23 cellular contexts compared by ENCODE assay signal in the genomic region with DNA sequence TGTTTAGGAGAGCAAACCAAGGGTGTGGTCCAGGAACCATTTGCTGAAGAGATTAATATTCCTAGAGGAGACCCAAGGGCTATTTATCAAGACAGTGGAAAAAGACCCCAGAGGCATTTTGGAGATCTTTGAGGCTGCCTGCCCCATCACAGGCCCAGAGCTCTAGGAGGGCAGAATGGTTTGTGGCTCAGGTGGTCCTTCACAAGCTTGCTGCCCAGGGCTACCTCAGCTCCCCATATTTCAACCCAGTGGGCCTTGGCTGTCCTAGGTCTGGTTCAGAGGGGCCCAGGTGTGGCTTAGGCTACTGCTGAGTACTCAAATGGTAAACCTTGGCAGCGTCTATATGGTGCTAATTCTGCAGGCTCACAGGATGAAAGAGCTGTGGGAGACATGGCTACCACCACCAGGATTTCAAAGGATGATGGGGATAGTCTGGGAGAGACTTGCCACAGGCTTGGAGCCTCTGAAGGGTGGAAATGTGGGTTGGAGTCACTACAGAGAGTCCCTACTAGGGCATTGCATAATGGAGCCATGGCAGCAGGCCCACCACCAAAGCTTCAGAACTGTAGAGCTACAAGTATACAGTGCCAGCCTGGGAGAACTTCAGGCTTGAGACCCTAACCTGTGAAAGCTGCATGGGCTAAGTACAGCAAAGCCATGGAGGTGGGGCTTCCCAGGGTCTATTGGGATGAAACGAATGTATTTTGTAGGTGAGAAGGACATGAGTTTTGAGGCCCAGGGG. TPM values are rescaled to one million over a fixed set of nuclear protein-coding genes. Genes with fewer than 3 reads are reported as not detected.
DNase-seq lines count a peak whose midpoint lies in the region; ATAC-seq and TF ChIP-seq lines count a peak whose summit lies in the region.
"Had no signal": no experiment of that assay in that cellular context is flagged by ENCODE, and none has a peak within 500 bp of the region (broad histone marks: within the 10 kb centered on the region; RNA-seq: fewer than 3 reads in every experiment).

No MANE protein-coding gene starts in this region.

- H3K4me3 Mint-ChIP-seq in chondrocyte (ENCODE audit: unreplicated experiment) = no peak overlapping the region

- peaks cover 25% of the 10 kb centered on the region for H3K4me1 Mint-ChIP-seq in chondrocyte (ENCODE audit: low read depth)

- H3K36me3 ChIP-seq in DND-41 (ENCODE audit: insufficient read depth, low read length) = peaks cover 90% of the 10 kb centered on the region
- H3K36me3 ChIP-seq in HEK293 (ENCODE audit: control insufficient read depth in 2 of 2, insufficient read depth in 1 of 2, low read length in 2 of 2) = peaks cover 4 to 24% of the 10 kb centered on the region in 2 experiments
- H3K36me3 ChIP-seq in mucosa of descending colon (ENCODE audit: low read depth) = no peaks in the 10 kb centered on the region

- H3K27me3 Mint-ChIP-seq in chondrocyte (ENCODE audit: low read depth) = no peaks in the 10 kb centered on the region
- H3K27me3 Mint-ChIP-seq: CD4-positive, CD25-positive, alpha-beta regulatory T cell; IgD-negative memory B cell had no signal

- peaks cover 38% of the 10 kb centered on the region for H4K20me1 ChIP-seq in DND-41 (ENCODE audit: insufficient read depth, low read length)

- peaks cover 100% of the 10 kb centered on the region for H3K79me2 ChIP-seq in DND-41 (ENCODE audit: insufficient read depth, low read length)

- no peak for DNase-seq in DND-41
- DNase-seq in chondrocyte (ENCODE audit: low spot score) = peak; percentile 14
- no peak for DNase-seq in mucosa of descending colon
- DNase-seq in coronary artery (ENCODE audit: low spot score) = no peak
- no peak for DNase-seq in dermis blood vessel endothelial cell
- DNase-seq: BE2C; CD4-positive, CD25-positive, alpha-beta regulatory T cell; COR-L47; GF-D8; GM23248; Kasumi-1; MM.1S; NCI-H1092; NCI-H1436 treated with DMSO at 0.1 percent for 48 hours; NCI-H2029; NCI-H345; NCI-H526; PC-9 had no signal

- peaks cover 5% of the 10 kb centered on the region for H3K9me3 Mint-ChIP-seq in chondrocyte (ENCODE audit: low read depth)

- H3K4me3 ChIP-seq in DND-41 (ENCODE audit: low read depth in 1 of 2, low read length in 2 of 2) (no peak overlapping the region), HEK293 (ENCODE audit: low read depth, low read length) (no peak overlapping the region), mucosa of descending colon (no peak overlapping the region), coronary artery (no peak overlapping the region)
- H3K4me3 ChIP-seq: GM23248, HAP-1, PC-9 had no signal

- ATAC-seq in DND-41 (ENCODE audit: insufficient read depth, low read depth) (peak; percentile 51), mucosa of descending colon (peak; percentile 13), HG03097 (IDR thresholded peaks at IDR 0.05; ENCODE audit: low FRiP score, unreplicated experiment) (no peak)

- H3K36me3 Mint-ChIP-seq in chondrocyte (ENCODE audit: low read depth) = peaks cover 8% of the 10 kb centered on the region

- H3K4me1 ChIP-seq in DND-41 (ENCODE audit: insufficient read depth, low read length) (0 out of 2 replicates have a peak, but pooled peaks cover 7% of the 10 kb centered on the region), HEK293 (ENCODE audit: control insufficient read depth, insufficient read depth, low read length) (peaks cover 3% of the 10 kb centered on the region; the same call in 1 of the 2 replicates), mucosa of descending colon (ENCODE audit: low read depth) (no peaks in the 10 kb centered on the region)
- H3K4me1 ChIP-seq: HAP-1 had no signal

- no peaks in the 10 kb centered on the region for H3K27me3 ChIP-seq in DND-41 (ENCODE audit: insufficient read depth, low read length, poor library complexity)
- H3K27me3 ChIP-seq: BE2C had no signal

- no peak overlapping the region for H3K4me2 ChIP-seq in DND-41 (ENCODE audit: insufficient read depth, low read length)
- H3K4me2 ChIP-seq: PC-9 had no signal

- no peak overlapping the region for H2AFZ ChIP-seq in DND-41 (ENCODE audit: low read depth, low read length)
- H2AFZ ChIP-seq: GM23248, PC-9 had no signal

- POLR2A ChIA-PET in HEK293 (lab: Yijun Ruan, JAX) = no interaction called here

- no peaks in the 10 kb centered on the region for H3K9me3 ChIP-seq in DND-41 (ENCODE audit: insufficient read depth, low read length, severe bottlenecking)
- H3K9me3 ChIP-seq in HEK293 (ENCODE audit: control insufficient read depth, insufficient read depth, low read depth, low read length) = no peaks in the 10 kb centered on the region
- H3K9me3 ChIP-seq in mucosa of descending colon = peaks cover 4% of the 10 kb centered on the region
- H3K9me3 ChIP-seq: BE2C, HAP-1 had no signal

- no peak overlapping the region for H3K27ac Mint-ChIP-seq in chondrocyte (ENCODE audit: unreplicated experiment)
- H3K27ac Mint-ChIP-seq: IgD-negative memory B cell had no signal

- H3K27ac ChIP-seq in DND-41 (ENCODE audit: low read length) (no peak overlapping the region), HEK293 (ENCODE audit: extremely low read depth, low read depth, low read length) (no peak overlapping the region), coronary artery (no peak overlapping the region)
- H3K27ac ChIP-seq: GM23248, PC-9 had no signal

- intact Hi-C loops in mucosa of descending colon (cut with DNase I, micrococcal nuclease) = no loop called here

- CTCF ChIA-PET in HEK293 (lab: Yijun Ruan, JAX) = no interaction called here

- TF ChIP-seq CTCF in DND-41 (IDR thresholded peaks at IDR 0.05; ENCODE audit: borderline replicate concordance, extremely low read depth, low read length, poor library complexity, severe bottlenecking) (no peak), HEK293 (tag by site-specific recombination; IDR thresholded peaks at IDR 0.05) (no peak), chondrocyte (IDR thresholded peaks at IDR 0.05) (no peak), mucosa of descending colon (IDR thresholded peaks at IDR 0.05) (no peak), coronary artery (IDR thresholded peaks at IDR 0.05) (no peak)

- H3K9ac ChIP-seq in DND-41 (ENCODE audit: low read depth, low read length) = no peak overlapping the region
- H3K9ac ChIP-seq: GM23248 had no signal

TF ChIP-seq in HEK293, 187 proteins besides CTCF, POLR2A, EP300 and RAD21:
- TF ChIP-seq ZNF140 (tag by site-specific recombination; IDR thresholded peaks at IDR 0.05) (no peak), ZNF585B (tag by site-specific recombination; IDR thresholded peaks at IDR 0.05) (peak; percentile 96), ZNF660 (tag by site-specific recombination; IDR thresholded peaks at IDR 0.05) (no peak)
TF ChIP-seq in HEK293: peak in this region for 1.

RNA-seq across cellular contexts. Expression of gene PTEN, which starts 24.3 kb away (rescaled TPM):
- 82.9 to 85.4 TPM (median 83.5 TPM) in 3 replicates for total RNA-seq in chondrocyte
- 100 to 1,000 TPM in 2 of 3 donors, 10 to 100 TPM in 1; 94.1 to 118 (median 118) TPM for total RNA-seq in mucosa of descending colon
- total RNA-seq in dermis blood vessel endothelial cell = 121 and 122 TPM in 2 replicates

RNA-seq across cellular contexts. Expression of gene KLLN, which starts 24.4 kb away (rescaled TPM):
- total RNA-seq in chondrocyte = 0.62 to 0.82 TPM (median 0.72 TPM) in 3 replicates
- 1 to 10 TPM in 1 of 3 donors, under 1 TPM in 2; 0.60 to 1.1 (median 0.90) TPM for total RNA-seq in mucosa of descending colon
- total RNA-seq in dermis blood vessel endothelial cell = 0.17 and 0.47 TPM in 2 replicates
- total RNA-seq: Daoy had no signal
